10 cellular contexts compared by ENCODE assay signal in the genomic region with DNA sequence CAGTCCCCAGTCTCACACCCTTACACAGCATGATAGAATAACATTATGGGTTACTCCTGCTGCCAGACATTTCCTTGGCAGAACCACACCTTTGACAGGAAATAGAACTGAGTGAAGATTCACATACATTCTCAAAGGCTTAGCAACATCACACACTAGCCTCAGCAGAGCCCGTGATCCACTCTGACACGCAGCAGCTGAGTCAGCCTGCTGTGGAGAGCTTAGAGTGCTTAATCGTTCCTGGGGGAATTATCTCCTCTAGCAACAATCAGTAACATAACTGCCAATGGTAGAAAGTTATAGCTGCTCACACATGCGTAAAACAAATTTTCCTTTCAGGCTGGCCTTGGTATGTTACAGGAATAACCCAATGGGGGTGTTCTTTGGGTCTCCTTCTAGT.
DNase-seq lines count a peak whose midpoint lies in the region; ATAC-seq and TF ChIP-seq lines count a peak whose summit lies in the region.
"Had no signal": no experiment of that assay in that cellular context is flagged by ENCODE, and none has a peak within 500 bp of the region (broad histone marks: within the 10 kb centered on the region; RNA-seq: fewer than 3 reads in every experiment).

No MANE protein-coding gene starts in this region.

- peak; percentile 95 for DNase-seq in EH (ENCODE audit: low read depth)
- peak; percentile 66 for DNase-seq in NCI-H226
- DNase-seq in chondrocyte (ENCODE audit: low spot score): no peak
- DNase-seq in omental fat pad (ENCODE audit: low spot score): peak; percentile 33
- no peak for DNase-seq in SKM-1 treated with dmso at 0.1 percent for 144 hours (lab: John Stamatoyannopoulos, UW; ENCODE audit: unreplicated experiment)
- DNase-seq in GM19240 (ENCODE audit: insufficient read length, low spot score): no peak
- DNase-seq: colonic mucosa; stimulated activated naive CD8-positive, alpha-beta T cell treated with anti-CD3 and anti-CD28 coated beads, Interleukin-15, Interleukin-2, amounts not matched to agents 100 U/mL and 50 U/mL, for 24 hours had no signal

- peak overlapping the region; percentile 95 for H3K27ac Mint-ChIP-seq in chondrocyte (ENCODE audit: unreplicated experiment)

- ATAC-seq in omental fat pad (ENCODE audit: low FRiP score) (peak; percentile 97), HG03039 (IDR thresholded peaks at IDR 0.05; ENCODE audit: unreplicated experiment) (no peak), GM21423 (IDR thresholded peaks at IDR 0.05; ENCODE audit: unreplicated experiment) (no peak)
- ATAC-seq: stimulated activated naive CD8-positive, alpha-beta T cell treated with anti-CD3 and anti-CD28 coated beads, Interleukin-15, Interleukin-2, amounts not matched to agents 100 U/mL and 50 U/mL, for 24 hours had no signal

- H3K36me3 Mint-ChIP-seq in chondrocyte (ENCODE audit: low read depth): no peaks in the 10 kb centered on the region

- H3K9me3 Mint-ChIP-seq in chondrocyte (ENCODE audit: low read depth): peaks cover 2% of the 10 kb centered on the region

- no peak for TF ChIP-seq CTCF in chondrocyte (IDR thresholded peaks at IDR 0.05)
- no peak for TF ChIP-seq CTCF in omental fat pad (IDR thresholded peaks at IDR 0.05)

- no peaks in the 10 kb centered on the region for H3K27me3 Mint-ChIP-seq in chondrocyte (ENCODE audit: low read depth)

- H3K4me3 Mint-ChIP-seq in chondrocyte (ENCODE audit: unreplicated experiment): no peak overlapping the region

- peaks cover 47% of the 10 kb centered on the region for H3K4me1 Mint-ChIP-seq in chondrocyte (ENCODE audit: low read depth)

Comparison
In these comparisons a context has a peak if more than half of its experiments do, and no peak if none do; other contexts are left out.
1. DNase-seq: peak in EH (single experiment), NCI-H226 (single experiment) and omental fat pad (single experiment); none in chondrocyte (single experiment), SKM-1 treated with dmso at 0.1 percent for 144 hours (single experiment) and GM19240 (single experiment).